10 cellular contexts compared by ENCODE assay signal in genomic region chr5:59173568-59173967, GRCh38.
DNase-seq lines count a peak whose midpoint lies in the region; ATAC-seq lines count a peak whose summit lies in the region.
"Had no signal": no experiment of that assay in that cellular context is flagged by ENCODE, and none has a peak within 500 bp of the region (broad histone marks: within the 10 kb centered on the region; RNA-seq: fewer than 3 reads in every experiment).

No MANE protein-coding gene starts in this region.

- DNase-seq in Right ventricle myocardium superior, result no peak
- DNase-seq in cardiac septum (ENCODE audit: low spot score), result no peak
- peak; percentile 39 for DNase-seq in OCI-M1 (lab: John Stamatoyannopoulos, UW)
- DNase-seq in fibroblast of peridontal ligament (ENCODE audit: extremely low read depth), result peak; percentile 48
- no peak for DNase-seq in AG20443 (ENCODE audit: low spot score)
- no peak for DNase-seq in stimulated activated CD4-positive, alpha-beta T cell treated with anti-CD3 and anti-CD28 coated beads, Interleukin-4, amount 100 ng/mL, for 4 hours
- DNase-seq: activated T-cell treated with anti-CD3 and anti-CD28 coated beads, Interleukin-2, amount 50 U/mL, for 48 hours; stimulated activated CD4-positive, alpha-beta T cell treated with anti-CD3 and anti-CD28 coated beads, Interleukin-2, amount 100 ng/mL, for 48 hours had no signal

- ATAC-seq in Right ventricle myocardium superior (ENCODE audit: poor library complexity), result peak; percentile 51
- no peak for ATAC-seq in HG03039 (IDR thresholded peaks at IDR 0.05; ENCODE audit: unreplicated experiment)
- no peak for ATAC-seq in GM18858 (IDR thresholded peaks at IDR 0.05; ENCODE audit: unreplicated experiment)

- intact Hi-C loops in Right ventricle myocardium superior (cut with DNase I), result loop anchor here (5.0 to 10.0 kb wide), 2 partner anchors 136 to 279 kb away; no protein-coding TSS in a partner anchor
- intact Hi-C loops in cardiac septum (cut with DNase I), result loop anchor here (5.0 kb wide), 1 partner anchor 286 kb away; no protein-coding TSS in a partner anchor

Comparison
In these comparisons a context has a peak if more than half of its experiments do, and no peak if none do; other contexts are left out.
1. DNase-seq: peak in OCI-M1 (single experiment) and fibroblast of peridontal ligament (single experiment); none in Right ventricle myocardium superior (single experiment), cardiac septum (single experiment), AG20443 (single experiment) and stimulated activated CD4-positive, alpha-beta T cell treated with anti-CD3 and anti-CD28 coated beads, Interleukin-4, amount 100 ng/mL, for 4 hours (0 of 2).